ENCODE assay signal across 1 cellular context in genomic region chr4:184424279-184424678, GRCh38.
TF ChIP-seq lines count a peak whose summit lies in the region.

No MANE protein-coding gene starts in this region.

TF ChIP-seq in GM23338, 12 proteins besides CTCF, POLR2A, EP300 and RAD21:
- TF ChIP-seq ZNF462 (CRISPR knock-in tag; IDR thresholded peaks at IDR 0.05) (no peak), EZH2phosphoT487 (IDR thresholded peaks at IDR 0.05; ENCODE audit: unreplicated experiment) (no peak), NANOG (IDR thresholded peaks at IDR 0.05; ENCODE audit: borderline replicate concordance) (no peak), JUNB (IDR thresholded peaks at IDR 0.05; ENCODE audit: unreplicated experiment) (no peak), ZNF331 (CRISPR knock-in tag; IDR thresholded peaks at IDR 0.05; ENCODE audit: low read depth) (no peak), POLR2AphosphoS5 (IDR thresholded peaks at IDR 0.05; ENCODE audit: low read depth) (no peak), ZNF114 (CRISPR knock-in tag; IDR thresholded peaks at IDR 0.05) (no peak), STAT1 (IDR thresholded peaks at IDR 0.05; ENCODE audit: unreplicated experiment) (no peak), EZH2 (IDR thresholded peaks at IDR 0.05; ENCODE audit: low read depth, unreplicated experiment) (no peak), REST (IDR thresholded peaks at IDR 0.05; ENCODE audit: unreplicated experiment) (no peak), CREB1 (CRISPR knock-in tag; IDR thresholded peaks at IDR 0.05; ENCODE audit: low read depth) (no peak), ETS1 (IDR thresholded peaks at IDR 0.05) (no peak)
